Comparison of ENCODE assay signal across 8 cellular contexts in the genomic region with DNA sequence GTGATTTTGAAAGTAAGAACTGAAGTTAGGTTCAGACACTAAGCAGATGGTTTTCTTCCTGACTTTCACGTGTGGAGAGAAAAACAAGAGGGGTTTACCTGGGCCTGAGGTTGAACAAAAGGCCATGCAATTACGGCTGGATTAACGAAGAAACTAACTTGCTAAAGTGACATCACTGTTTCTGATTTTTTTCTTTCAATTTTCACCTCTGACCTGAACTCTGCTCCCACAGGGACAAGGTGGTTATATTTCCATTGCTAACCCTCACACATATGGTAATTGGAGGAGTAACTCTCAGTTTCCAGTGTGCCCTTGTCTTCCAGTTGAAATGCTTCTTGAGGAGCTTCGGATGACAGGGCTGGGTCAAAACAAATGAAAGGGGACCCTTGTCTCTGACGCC. TPM values are rescaled to one million over a fixed set of nuclear protein-coding genes. Genes with fewer than 3 reads are reported as not detected.
DNase-seq lines count a peak whose midpoint lies in the region; ATAC-seq, FAIRE-seq and TF ChIP-seq lines count a peak whose summit lies in the region.
"Had no signal": no experiment of that assay in that cellular context is flagged by ENCODE, and none has a peak within 500 bp of the region (broad histone marks: within the 10 kb centered on the region; RNA-seq: fewer than 3 reads in every experiment).

No MANE protein-coding gene starts in this region.

- 49 to 59% methylated on average over 5 of the region's 5 CpGs for WGBS in esophagus, 2 donors
- WGBS in smooth muscle cell (ENCODE audit: low lambda C conversion rate), result 51% methylated on average over 5 of the region's 5 CpGs

- no peak overlapping the region for H2AFZ ChIP-seq in smooth muscle cell (ENCODE audit: low read depth)

- H3K4me1 ChIP-seq in RWPE2 (ENCODE audit: insufficient read depth, poor library complexity, severe bottlenecking) (peaks cover 17% of the 10 kb centered on the region), esophagus (ENCODE audit: control insufficient read depth in 2 of 2, insufficient read depth in 2 of 2, low read length in 1 of 2) (peaks cover 2 to 5% of the 10 kb centered on the region in 2 donors), smooth muscle cell (ENCODE audit: low read depth) (peaks cover 7% of the 10 kb centered on the region), BE2C (no peaks in the 10 kb centered on the region)

- DNase-seq in GM19239 (ENCODE audit: insufficient read length, low spot score) (no peak), RWPE2 (ENCODE audit: low spot score) (no peak), smooth muscle cell (lab: John Stamatoyannopoulos, UW; ENCODE audit: unreplicated experiment) (no peak), BE2C (no peak), GM12892 (ENCODE audit: insufficient read length) (no peak)
- DNase-seq: NCI-H1048 had no signal

- peaks cover 5% of the 10 kb centered on the region for H3F3A ChIP-seq in smooth muscle cell (ENCODE audit: low read depth)

- H3K36me3 ChIP-seq in RWPE2 (ENCODE audit: low read depth) (peaks cover 21% of the 10 kb centered on the region), esophagus (ENCODE audit: control insufficient read depth in 2 of 2, insufficient read depth in 2 of 2, low read length in 1 of 2) (no peaks in the 10 kb centered on the region), smooth muscle cell (ENCODE audit: low read depth) (no peaks in the 10 kb centered on the region), BE2C (no peaks in the 10 kb centered on the region)

- H3K9me3 ChIP-seq in RWPE2 (ENCODE audit: severe bottlenecking) (no peaks in the 10 kb centered on the region), esophagus (ENCODE audit: control insufficient read depth in 2 of 2, insufficient read depth in 1 of 2, low read depth in 1 of 2, low read length in 1 of 2) (no peaks in the 10 kb centered on the region), smooth muscle cell (replicated peaks; ENCODE audit: low read depth) (no peaks in the 10 kb centered on the region), BE2C (no peaks in the 10 kb centered on the region)

- TF ChIP-seq CTCF in RWPE2 (IDR thresholded peaks at IDR 0.05; ENCODE audit: poor library complexity, severe bottlenecking), result no peak
- no peak for TF ChIP-seq CTCF in smooth muscle cell (IDR thresholded peaks at IDR 0.05; ENCODE audit: borderline replicate concordance, insufficient read depth, poor library complexity, severe bottlenecking)
- no peak for TF ChIP-seq CTCF in BE2C (IDR thresholded peaks at IDR 0.05; ENCODE audit: low read depth, low read length)

- H3K4me3 ChIP-seq in RWPE2 (ENCODE audit: severe bottlenecking), result no peak overlapping the region
- no peak overlapping the region for H3K4me3 ChIP-seq in esophagus (ENCODE audit: low read depth in 1 of 2, low read length in 2 of 2)
- H3K4me3 ChIP-seq in smooth muscle cell, result no peak overlapping the region
- H3K4me3 ChIP-seq in BE2C (ENCODE audit: low read depth, low read length), result no peak overlapping the region

- no peaks in the 10 kb centered on the region for H3K27me3 ChIP-seq in RWPE2 (ENCODE audit: insufficient read depth, poor library complexity, severe bottlenecking)
- no peaks in the 10 kb centered on the region for H3K27me3 ChIP-seq in esophagus (ENCODE audit: control insufficient read depth in 1 of 2, insufficient read depth in 2 of 2, low read length in 2 of 2)
- no peaks in the 10 kb centered on the region for H3K27me3 ChIP-seq in smooth muscle cell (ENCODE audit: low read depth)
- no peaks in the 10 kb centered on the region for H3K27me3 ChIP-seq in BE2C

- no peak for ATAC-seq in RWPE2 (ENCODE audit: low read depth)
- ATAC-seq in HG03095 (IDR thresholded peaks at IDR 0.05; ENCODE audit: unreplicated experiment), result no peak

- H3K27ac ChIP-seq in RWPE2 (ENCODE audit: poor library complexity, severe bottlenecking) (peak overlapping the region; percentile 78), esophagus (ENCODE audit: low read depth in 2 of 2, low read length in 1 of 2) (peak overlapping the region; percentile 45 to 56), smooth muscle cell (ENCODE audit: low read depth) (peak overlapping the region; percentile 85)

- H3K9ac ChIP-seq in smooth muscle cell (ENCODE audit: low read depth), result peak overlapping the region; percentile 35

- peaks cover 63% of the 10 kb centered on the region for H4K20me1 ChIP-seq in smooth muscle cell (ENCODE audit: low read depth)

- H3K4me2 ChIP-seq in smooth muscle cell, result peak overlapping the region; percentile 51

- peaks cover 77% of the 10 kb centered on the region for H3K79me2 ChIP-seq in smooth muscle cell (ENCODE audit: low read depth)

- FAIRE-seq in GM19239 (lab: Jason Lieb, UNC) (peak; percentile 84), GM12892 (lab: Jason Lieb, UNC) (no peak)

- TF ChIP-seq POLR2A in GM12892 (IDR thresholded peaks at IDR 0.05; ENCODE audit: low read depth, low read length), result no peak

RNA-seq across cellular contexts. Expression of a gene that starts 38.0 kb away (rescaled TPM):
- polyA plus RNA-seq in esophagus (10 to 100 TPM; 32.9 to 50.4 TPM), smooth muscle cell (292 and 416 TPM in 2 replicates)
- 355 and 379 TPM in 2 replicates for total RNA-seq in smooth muscle cell
- 48.0 TPM for polyA plus RNA-seq in BE2C (2012; ENCODE audit: insufficient read depth, insufficient read length, low read depth)
- polyA plus RNA-seq in GM12892 (2012; ENCODE audit: missing spikeins), result 227 TPM
